Comparison of ENCODE assay signal across 33 cellular contexts in genomic region chr16:7342598-7342997, GRCh38. TPM values are rescaled to one million over a fixed set of nuclear protein-coding genes. Genes with fewer than 3 reads are reported as not detected.
"Had no signal": no experiment of that assay in that cellular context is flagged by ENCODE, and none has a peak within 500 bp of the region (broad histone marks: within the 10 kb centered on the region; RNA-seq: fewer than 3 reads in every experiment).

No MANE protein-coding gene starts in this region.

- H3K36me3 ChIP-seq: adrenal gland, brain microvascular endothelial cell, breast epithelium had no signal

- H3K4me3 ChIP-seq: adrenal gland, body of pancreas, breast epithelium had no signal

- H3K27ac ChIP-seq: adrenal gland, body of pancreas, brain microvascular endothelial cell, breast epithelium, VCaP had no signal

- H3K4me1 ChIP-seq: adrenal gland, body of pancreas, breast epithelium had no signal

- H3K27me3 ChIP-seq: adrenal gland, body of pancreas, brain microvascular endothelial cell, breast epithelium had no signal

- ATAC-seq: activated CD8-positive, alpha-beta T cell treated with anti-CD3 and anti-CD28 coated beads for 36 hours; activated naive CD4-positive, alpha-beta T cell treated with anti-CD3 and anti-CD28 coated beads, Interleukin-2, amount 50 U/mL, for 72 hours; activated T-cell treated with anti-CD3 and anti-CD28 coated beads, Interleukin-2, amount 50 U/mL, for 4 hours; activated T-cell treated with anti-CD3 and anti-CD28 coated beads, Interleukin-2, amount 50 U/mL, for 72 hours; activated T-helper 17 cell treated with anti-CD3 and anti-CD28 coated beads, Interleukin-2, amount 50 U/mL, for 72 hours; body of pancreas had no signal

- H3K9me3 ChIP-seq: adrenal gland, body of pancreas, breast epithelium had no signal

- DNase-seq: activated B cell treated with CpG ODN at 0.5 μM for 24 hours; activated CD4-positive, alpha-beta memory T cell treated with anti-CD3 and anti-CD28 coated beads for 36 hours; activated CD4-positive, alpha-beta T cell treated with anti-CD3 and anti-CD28 coated beads for 4 hours; activated CD4-positive, alpha-beta T cell treated with anti-CD3 and anti-CD28 coated beads, Interleukin-2, amount 10 ng/mL, durations not matched to agents 24 days and 14 days; activated CD4-positive, alpha-beta T cell treated with anti-CD3 and anti-CD28 coated beads, Interleukin-2, amount 50 U/mL, for 1 hour; activated CD4-positive, alpha-beta T cell treated with anti-CD3 and anti-CD28 coated beads, Interleukin-2, amount 50 U/mL, for 4 hours; activated CD4-positive, CD25-positive, alpha-beta regulatory T cell treated with anti-CD3 and anti-CD28 coated beads, Interleukin-2, amount 50 U/mL, for 72 hours; activated CD8-positive, alpha-beta memory T cell treated with anti-CD3 and anti-CD28 coated beads, Interleukin-2, amount 50 U/mL, for 4 hours; activated CD8-positive, alpha-beta T cell treated with anti-CD3 and anti-CD28 coated beads for 36 hours; activated effector memory CD4-positive, alpha-beta T cell treated with anti-CD3 and anti-CD28 coated beads, Interleukin-2, amount 50 U/mL, for 16 hours; activated gamma-delta T cell treated with Interleukin-2 at 50 U/mL for 16 hours; activated naive CD4-positive, alpha-beta T cell; activated naive CD4-positive, alpha-beta T cell treated with anti-CD3 and anti-CD28 coated beads for 36 hours; activated naive CD4-positive, alpha-beta T cell treated with anti-CD3 and anti-CD28 coated beads, Interleukin-2, amount 50 U/mL, for 16 hours; activated naive CD8-positive, alpha-beta T cell treated with anti-CD3 and anti-CD28 coated beads for 36 hours; activated T-cell treated with anti-CD3 and anti-CD28 coated beads for 4 hours; activated T-cell treated with anti-CD3 and anti-CD28 coated beads, Interleukin-2, amount 50 U/mL, for 1 hour; activated T-cell treated with anti-CD3 and anti-CD28 coated beads, Interleukin-2, amount 50 U/mL, for 4 hours; activated T-cell treated with anti-CD3 and anti-CD28 coated beads, Interleukin-2, amount 50 U/mL, for 72 hours; adrenal gland; amniotic stem cell; aorta; body of pancreas; brain microvascular endothelial cell; T-helper 1 cell; T-helper 2 cell; T-helper 9 cell had no signal

RNA-seq across cellular contexts. Expression of gene RBFOX1, which starts 10.0 kb away (rescaled TPM):
- total RNA-seq: activated B cell treated with CpG ODN at 0.5 μM for 24 hours; activated CD4-positive, alpha-beta memory T cell treated with anti-CD3 and anti-CD28 coated beads for 36 hours; activated CD4-positive, alpha-beta T cell treated with anti-CD3 and anti-CD28 coated beads, Interleukin-2, amount 10 ng/mL, durations not matched to agents 24 days and 14 days; activated CD8-positive, alpha-beta memory T cell treated with anti-CD3 and anti-CD28 coated beads for 36 hours; activated CD8-positive, alpha-beta T cell treated with anti-CD3 and anti-CD28 coated beads for 36 hours; activated naive CD4-positive, alpha-beta T cell treated with anti-CD3 and anti-CD28 coated beads for 36 hours; activated naive CD4-positive, alpha-beta T cell treated with anti-CD3 and anti-CD28 coated beads, Interleukin-2, amount 50 U/mL, for 72 hours; activated naive CD8-positive, alpha-beta T cell treated with anti-CD3 and anti-CD28 coated beads for 36 hours; activated T-cell treated with anti-CD3 and anti-CD28 coated beads, Interleukin-2, amount 50 U/mL, for 4 hours; activated T-cell treated with anti-CD3 and anti-CD28 coated beads, Interleukin-2, amount 50 U/mL, for 72 hours; activated T-helper 1 cell treated with anti-CD3 and anti-CD28 coated beads, Interleukin-12 subunit alpha, Interleukin-12 subunit beta, Interleukin-2, Interleukin-4 antibody, amounts not matched to agents 30 ng/mL and 10 ng/mL and 1 ng/mL, durations not matched to agents 14 hours and 24 hours and 36 hours; activated T-helper 17 cell treated with anti-CD3 and anti-CD28 coated beads, Interleukin-2, amount 50 U/mL, for 72 hours; aorta; body of pancreas had no signal
